1 cellular context compared by ENCODE assay signal in the genomic region with DNA sequence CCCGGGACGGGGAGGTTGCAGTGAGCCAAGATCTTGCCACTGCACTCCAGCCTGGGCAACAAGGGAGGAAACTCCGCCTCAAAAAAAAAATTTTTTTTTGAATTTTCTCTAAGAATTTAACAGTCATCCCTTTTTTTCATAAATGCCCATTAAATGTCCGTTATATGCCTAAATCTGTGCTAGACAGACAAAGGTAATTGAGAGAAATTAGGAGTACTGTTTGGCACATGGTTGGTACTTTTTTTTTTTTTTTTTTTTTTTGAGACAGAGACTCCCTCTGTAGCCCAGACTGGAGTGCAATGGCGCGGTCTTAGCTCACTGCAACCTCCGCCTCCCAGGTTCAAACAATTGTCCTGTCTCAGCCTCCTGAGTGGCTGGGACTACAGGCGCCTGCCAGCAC.
TF ChIP-seq lines count a peak whose summit lies in the region.

No MANE protein-coding gene starts in this region.

TF ChIP-seq in SK-N-SH, 30 proteins besides CTCF, POLR2A, EP300 and RAD21 (continued from another document):
- TF ChIP-seq REST (IDR thresholded peaks at IDR 0.05; ENCODE audit: low read depth, low read length) (no peak), TAF1 (IDR thresholded peaks at IDR 0.05; ENCODE audit: borderline replicate concordance, low read depth, low read length) (no peak), POLR2AphosphoS5 (IDR thresholded peaks at IDR 0.05; ENCODE audit: low read depth, low read length) (no peak), ELF1 (IDR thresholded peaks at IDR 0.05) (no peak), SMC3 (IDR thresholded peaks at IDR 0.05; ENCODE audit: low read depth, low read length) (no peak), USF1 (IDR thresholded peaks at IDR 0.05; ENCODE audit: borderline replicate concordance, low read depth) (no peak), EZH2phosphoT487 (IDR thresholded peaks at IDR 0.05; ENCODE audit: borderline replicate concordance, low read depth) (no peak), IRF3 (IDR thresholded peaks at IDR 0.05; ENCODE audit: low read depth, low read length) (no peak)
- TF ChIP-seq, protein P1, sequence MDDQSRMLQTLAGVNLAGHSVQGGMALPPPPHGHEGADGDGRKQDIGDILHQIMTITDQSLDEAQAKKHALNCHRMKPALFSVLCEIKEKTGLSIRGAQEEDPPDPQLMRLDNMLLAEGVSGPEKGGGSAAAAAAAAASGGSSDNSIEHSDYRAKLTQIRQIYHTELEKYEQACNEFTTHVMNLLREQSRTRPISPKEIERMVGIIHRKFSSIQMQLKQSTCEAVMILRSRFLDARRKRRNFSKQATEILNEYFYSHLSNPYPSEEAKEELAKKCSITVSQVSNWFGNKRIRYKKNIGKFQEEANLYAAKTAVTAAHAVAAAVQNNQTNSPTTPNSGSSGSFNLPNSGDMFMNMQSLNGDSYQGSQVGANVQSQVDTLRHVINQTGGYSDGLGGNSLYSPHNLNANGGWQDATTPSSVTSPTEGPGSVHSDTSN (IDR thresholded peaks at IDR 0.05), result no peak
TF ChIP-seq in SK-N-SH: peak in this region for 0.
